13 cellular contexts compared by ENCODE assay signal in genomic region chr21:26945916-26946315, GRCh38. TPM values are rescaled to one million over a fixed set of nuclear protein-coding genes. Genes with fewer than 3 reads are reported as not detected.
DNase-seq lines count a peak whose midpoint lies in the region; ATAC-seq, FAIRE-seq and TF ChIP-seq lines count a peak whose summit lies in the region.
"Had no signal": no experiment of that assay in that cellular context is flagged by ENCODE, and none has a peak within 500 bp of the region (broad histone marks: within the 10 kb centered on the region; RNA-seq: fewer than 3 reads in every experiment).

No MANE protein-coding gene starts in this region.

- DNase-seq in NCI-H82 (lab: John Stamatoyannopoulos, UW) (peak; percentile 48), NCI-H82 treated with DMSO at 0.1 percent for 48 hours (lab: John Stamatoyannopoulos, UW; ENCODE audit: unreplicated experiment) (no peak), glutamatergic neuron (no peak), urothelium cell line (ENCODE audit: low spot score) (no peak), inferior parietal cortex (ENCODE audit: extremely low spot score) (no peak)
- DNase-seq: 8988T; NCI-H2171 treated with DMSO at 0.1 percent for 48 hours; stimulated activated CD4-positive, alpha-beta T cell treated with anti-CD3 and anti-CD28 coated beads, Interleukin-2, amount 100 ng/mL, for 48 hours; WERI-Rb-1 had no signal

- peak overlapping the region; percentile 26 for H3K4me3 Mint-ChIP-seq in glutamatergic neuron (ENCODE audit: unreplicated experiment)

- no peak for TF ChIP-seq CTCF in glutamatergic neuron (IDR thresholded peaks at IDR 0.05; ENCODE audit: partially characterized antibody, unreplicated experiment)

- H3K9me3 ChIP-seq in neuron (ENCODE audit: low read length): no peaks in the 10 kb centered on the region
- H3K9me3 ChIP-seq: thoracic aorta had no signal

- H3K27me3 ChIP-seq in neuron (ENCODE audit: insufficient read depth, low read length): no peaks in the 10 kb centered on the region

- H3K4me3 ChIP-seq in neuron (ENCODE audit: low read length): no peak overlapping the region
- H3K4me3 ChIP-seq: thoracic aorta had no signal

- no peaks in the 10 kb centered on the region for H3K36me3 Mint-ChIP-seq in glutamatergic neuron (ENCODE audit: unreplicated experiment)

- H3K4me1 ChIP-seq in neuron (ENCODE audit: insufficient read depth, low read length): peaks cover 18% of the 10 kb centered on the region

- H2AFZ ChIP-seq in neuron (ENCODE audit: low read depth, low read length): peak overlapping the region; percentile 58

- peaks cover 44% of the 10 kb centered on the region for H3K4me1 Mint-ChIP-seq in glutamatergic neuron (ENCODE audit: low read depth, unreplicated experiment)

- H3K27me3 Mint-ChIP-seq in glutamatergic neuron (ENCODE audit: unreplicated experiment): peaks cover 3% of the 10 kb centered on the region

- ATAC-seq in HG03280 (IDR thresholded peaks at IDR 0.05; ENCODE audit: unreplicated experiment): no peak
- no peak for ATAC-seq in HG02588 (IDR thresholded peaks at IDR 0.05; ENCODE audit: unreplicated experiment)

- peak; percentile 42 for FAIRE-seq in urothelium cell line (lab: Jason Lieb, UNC)

- no peaks in the 10 kb centered on the region for H3K36me3 ChIP-seq in neuron (ENCODE audit: insufficient read depth, low read length)
- H3K36me3 ChIP-seq: thoracic aorta, WERI-Rb-1 had no signal

- H3K9me3 Mint-ChIP-seq in glutamatergic neuron (ENCODE audit: unreplicated experiment): no peaks in the 10 kb centered on the region

- peak overlapping the region; percentile 84 for H3K27ac Mint-ChIP-seq in glutamatergic neuron (ENCODE audit: unreplicated experiment)

RNA-seq across cellular contexts. Expression of gene ADAMTS5, which starts 21.0 kb away (rescaled TPM):
- total RNA-seq in glutamatergic neuron (ENCODE audit: unreplicated experiment): 22.5 TPM
